Comparison of ENCODE assay signal across 26 cellular contexts in the genomic region with DNA sequence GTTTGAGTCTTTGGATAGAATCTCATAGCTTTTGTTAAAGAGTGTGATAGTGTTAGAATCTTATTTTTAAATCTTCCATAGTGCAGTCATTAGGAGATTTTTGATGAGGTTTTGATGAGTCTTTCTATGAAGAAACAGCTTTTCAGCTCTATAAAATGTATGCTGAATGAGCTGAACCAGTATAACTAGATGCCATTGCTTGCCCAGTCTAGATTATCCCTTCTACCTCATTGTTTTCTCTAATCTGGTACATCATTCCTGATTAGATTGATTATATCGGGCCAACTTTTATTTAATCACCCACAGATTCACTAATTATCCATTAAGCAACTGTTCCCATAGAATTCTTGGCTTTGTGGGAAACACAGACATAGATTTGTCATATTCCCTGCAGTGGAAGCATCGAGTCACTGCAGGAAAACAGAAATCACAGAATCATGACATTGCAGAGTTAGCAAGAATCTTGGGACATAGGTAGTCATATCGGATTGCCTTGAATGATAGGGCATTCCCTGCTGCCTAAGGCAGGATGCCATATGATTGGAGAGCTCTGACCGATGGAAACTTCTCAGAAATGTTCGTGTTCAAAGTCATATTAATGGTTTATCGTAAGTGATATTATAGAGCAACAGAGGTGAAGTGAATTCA.
A peak's percentile ranks its signal among the peaks of the same experiment; 100 is the strongest.
DNase-seq lines count a peak whose midpoint lies in the region; ATAC-seq and TF ChIP-seq lines count a peak whose summit lies in the region.
"Had no signal": no experiment of that assay in that cellular context is flagged by ENCODE, and none has a peak within 500 bp of the region (broad histone marks: within the 10 kb centered on the region; RNA-seq: fewer than 3 reads in every experiment).

No MANE protein-coding gene starts in this region.

- no peaks in the 10 kb centered on the region for H3K9me3 ChIP-seq in suprapubic skin
- no peaks in the 10 kb centered on the region for H3K9me3 ChIP-seq in right lobe of liver
- H3K9me3 ChIP-seq: left lung, prostate gland, thoracic aorta had no signal

- peak; percentile 14 for DNase-seq in HS-5 (ENCODE audit: low read depth)
- DNase-seq in amniotic epithelial cell (ENCODE audit: low read depth): peak; percentile 2
- DNase-seq in fibroblast of peridontal ligament (ENCODE audit: extremely low read depth): peak; percentile 8
- no peak for DNase-seq in suprapubic skin (ENCODE audit: low spot score in 2 of 2)
- DNase-seq in activated T-cell treated with anti-CD3 and anti-CD28 coated beads, Interleukin-2, amount 50 U/mL, for 4 hours: no peak
- DNase-seq in right lobe of liver: no peak
- DNase-seq in AML-193 (lab: John Stamatoyannopoulos, UW): no peak
- DNase-seq: activated CD4-positive, alpha-beta T cell treated with anti-CD3 and anti-CD28 coated beads for 1 hour; activated CD8-positive, alpha-beta T cell treated with anti-CD3 and anti-CD28 coated beads, Interleukin-2, amount 10 ng/mL, durations not matched to agents 7 days and 5 days; activated T-cell treated with anti-CD3 and anti-CD28 coated beads, Interleukin-2, amount 50 U/mL, for 24 hours; CD8-positive, alpha-beta memory T cell; DMS53; effector memory CD4-positive, alpha-beta T cell; HFFc6; left lung; NCI-H1092; NCI-H1930; NCI-H226; NCI-H82; SHP77; stimulated activated CD4-positive, alpha-beta T cell treated with anti-CD3 and anti-CD28 coated beads, Interleukin-2, amount 100 ng/mL, for 24 hours had no signal

- ATAC-seq in activated T-cell treated with anti-CD3 and anti-CD28 coated beads, Interleukin-2, amount 50 U/mL, for 4 hours: no peak
- no peak for ATAC-seq in right lobe of liver
- ATAC-seq: activated CD8-positive, alpha-beta T cell treated with anti-CD3 and anti-CD28 coated beads, Interleukin-2, amount 10 ng/mL, durations not matched to agents 7 days and 5 days; activated naive CD4-positive, alpha-beta T cell treated with anti-CD3 and anti-CD28 coated beads, Interleukin-2, amount 50 U/mL, for 72 hours; left lung; stimulated activated memory B cell treated with anti-CD40 and anti-IgM and Interleukin-4, amounts not matched to agents 10 μg/mL and 1 μg/mL and 100 μg/mL, for 72 hours had no signal

- H3K9me3 Mint-ChIP-seq in activated T-cell treated with anti-CD3 and anti-CD28 coated beads, Interleukin-2, amount 50 U/mL, for 4 hours: peaks cover 10% of the 10 kb centered on the region
- H3K9me3 Mint-ChIP-seq: stimulated activated memory B cell treated with anti-CD40 and anti-IgM and Interleukin-4, amounts not matched to agents 10 μg/mL and 1 μg/mL and 100 μg/mL, for 72 hours had no signal

- H3K4me1 Mint-ChIP-seq in activated T-cell treated with anti-CD3 and anti-CD28 coated beads, Interleukin-2, amount 50 U/mL, for 4 hours (ENCODE audit: low read depth): no peaks in the 10 kb centered on the region
- H3K4me1 Mint-ChIP-seq: CD8-positive, alpha-beta memory T cell; stimulated activated memory B cell treated with anti-CD40 and anti-IgM and Interleukin-4, amounts not matched to agents 10 μg/mL and 1 μg/mL and 100 μg/mL, for 72 hours had no signal

- H3K4me3 Mint-ChIP-seq in activated T-cell treated with anti-CD3 and anti-CD28 coated beads, Interleukin-2, amount 50 U/mL, for 4 hours: no peak overlapping the region
- H3K4me3 Mint-ChIP-seq: activated CD8-positive, alpha-beta T cell treated with anti-CD3 and anti-CD28 coated beads, Interleukin-2, amount 10 ng/mL, durations not matched to agents 7 days and 5 days; activated T-cell treated with anti-CD3 and anti-CD28 coated beads, Interleukin-2, amount 50 U/mL, for 24 hours; CD8-positive, alpha-beta memory T cell; HFFc6; stimulated activated memory B cell treated with anti-CD40 and anti-IgM and Interleukin-4, amounts not matched to agents 10 μg/mL and 1 μg/mL and 100 μg/mL, for 72 hours had no signal

- peak overlapping the region; percentile 38 for H3K27ac ChIP-seq in suprapubic skin
- no peak overlapping the region for H3K27ac ChIP-seq in right lobe of liver
- H3K27ac ChIP-seq: left lung, prostate gland, thoracic aorta had no signal

- no peaks in the 10 kb centered on the region for H3K27me3 ChIP-seq in suprapubic skin
- H3K27me3 ChIP-seq in right lobe of liver: no peaks in the 10 kb centered on the region
- H3K27me3 ChIP-seq: left lung had no signal

- TF ChIP-seq POLR2A in suprapubic skin (IDR thresholded peaks at IDR 0.05) (no peak), right lobe of liver (IDR thresholded peaks at IDR 0.05) (no peak)

- H3K36me3 Mint-ChIP-seq in activated T-cell treated with anti-CD3 and anti-CD28 coated beads, Interleukin-2, amount 50 U/mL, for 4 hours (ENCODE audit: insufficient read depth): no peaks in the 10 kb centered on the region
- H3K36me3 Mint-ChIP-seq: activated naive CD4-positive, alpha-beta T cell treated with anti-CD3 and anti-CD28 coated beads, Interleukin-2, amount 50 U/mL, for 72 hours; stimulated activated memory B cell treated with anti-CD40 and anti-IgM and Interleukin-4, amounts not matched to agents 10 μg/mL and 1 μg/mL and 100 μg/mL, for 72 hours had no signal

- H3K4me1 ChIP-seq in suprapubic skin (peaks cover 12% of the 10 kb centered on the region), right lobe of liver (no peaks in the 10 kb centered on the region)
- H3K4me1 ChIP-seq: left lung, prostate gland had no signal

- TF ChIP-seq CTCF in suprapubic skin (IDR thresholded peaks at IDR 0.05) (no peak), right lobe of liver (IDR thresholded peaks at IDR 0.05) (no peak)

- intact Hi-C loops in right lobe of liver (cut with DNase I): no loop called here

- H3K36me3 ChIP-seq in suprapubic skin (no peaks in the 10 kb centered on the region), right lobe of liver (no peaks in the 10 kb centered on the region)
- H3K36me3 ChIP-seq: left lung, prostate gland, thoracic aorta had no signal

- H3K4me3 ChIP-seq in suprapubic skin (no peak overlapping the region), right lobe of liver (no peak overlapping the region)
- H3K4me3 ChIP-seq: left lung, prostate gland, skin epidermis, thoracic aorta had no signal

- no peak for TF ChIP-seq EP300 in suprapubic skin (IDR thresholded peaks at IDR 0.05)

- H3K27me3 Mint-ChIP-seq in activated T-cell treated with anti-CD3 and anti-CD28 coated beads, Interleukin-2, amount 50 U/mL, for 4 hours (ENCODE audit: low read depth): no peaks in the 10 kb centered on the region
- H3K27me3 Mint-ChIP-seq: activated T-cell treated with anti-CD3 and anti-CD28 coated beads, Interleukin-2, amount 50 U/mL, for 24 hours; CD8-positive, alpha-beta memory T cell had no signal

- WGBS in suprapubic skin: 49% methylated on average over 6 of the region's 6 CpGs
- WGBS in right lobe of liver (ENCODE audit: insufficient coverage, low coverage, low lambda C conversion rate, missing lambda C conversion rate): 59% methylated on average over 6 of the region's 6 CpGs

Comparison
In these comparisons a context has a peak if more than half of its experiments do, and no peak if none do; other contexts are left out.
1. DNase-seq: peak in HS-5 (single experiment), amniotic epithelial cell (single experiment) and fibroblast of peridontal ligament (single experiment); none in suprapubic skin (0 of 2), activated T-cell treated with anti-CD3 and anti-CD28 coated beads, Interleukin-2, amount 50 U/mL, for 4 hours (single experiment), right lobe of liver (0 of 3) and AML-193 (0 of 2).